ENCODE assay signal across 1 cellular context in genomic region chr1:1910033-1910465, GRCh38.
TF ChIP-seq lines count a peak whose summit lies in the region.

No MANE protein-coding gene starts in this region.

TF ChIP-seq in HepG2, 621 proteins besides CTCF, POLR2A, EP300 and RAD21:
- TF ChIP-seq ZNF784 (CRISPR knock-in tag; IDR thresholded peaks at IDR 0.05; ENCODE audit: borderline replicate concordance) (no peak), ZNF768 (CRISPR knock-in tag; IDR thresholded peaks at IDR 0.05) (no peak), ZNF574 (CRISPR knock-in tag; IDR thresholded peaks at IDR 0.05) (no peak), ZNF614 (CRISPR knock-in tag; IDR thresholded peaks at IDR 0.05; ENCODE audit: borderline replicate concordance) (no peak), BCL6 (CRISPR knock-in tag; IDR thresholded peaks at IDR 0.05) (no peak), STAT6 (CRISPR knock-in tag; IDR thresholded peaks at IDR 0.05; ENCODE audit: borderline replicate concordance) (no peak), MXD4 (CRISPR knock-in tag; IDR thresholded peaks at IDR 0.05) (no peak), ZBTB49 (CRISPR knock-in tag; IDR thresholded peaks at IDR 0.05; ENCODE audit: borderline replicate concordance) (no peak), HNRNPH1 (optimal IDR thresholded peaks at IDR 0.05; ENCODE audit: low read depth, low read length) (no peak), NONO (IDR thresholded peaks at IDR 0.05) (no peak), NONO (CRISPR knock-in tag; conservative IDR thresholded peaks at IDR 0.05) (no peak), ZFP36 (IDR thresholded peaks at IDR 0.05; ENCODE audit: borderline replicate concordance, low read depth, low read length, partially characterized antibody) (no peak), SP140L (CRISPR knock-in tag; IDR thresholded peaks at IDR 0.05; ENCODE audit: borderline replicate concordance) (no peak), POGZ (CRISPR knock-in tag; IDR thresholded peaks at IDR 0.05) (no peak), PATZ1 (CRISPR knock-in tag; IDR thresholded peaks at IDR 0.05) (no peak), PRMT3 (CRISPR knock-in tag; IDR thresholded peaks at IDR 0.05; ENCODE audit: borderline replicate concordance, low read depth) (no peak), TOPORS (CRISPR knock-in tag; IDR thresholded peaks at IDR 0.05) (no peak), ZFP37 (CRISPR knock-in tag; IDR thresholded peaks at IDR 0.05; ENCODE audit: borderline replicate concordance) (no peak), KDM6A (CRISPR knock-in tag; IDR thresholded peaks at IDR 0.05; ENCODE audit: low read depth) (no peak)
TF ChIP-seq in HepG2: peak in this region for 0.
